In genomic region chr9:129813661-129814060, GRCh38 we compare ENCODE assay signal across 19 cellular contexts. TPM values are rescaled to one million over a fixed set of nuclear protein-coding genes. Genes with fewer than 3 reads are reported as not detected.
DNase-seq lines count a peak whose midpoint lies in the region; ATAC-seq, FAIRE-seq and TF ChIP-seq lines count a peak whose summit lies in the region.
"Had no signal": no experiment of that assay in that cellular context is flagged by ENCODE, and none has a peak within 500 bp of the region (broad histone marks: within the 10 kb centered on the region; RNA-seq: fewer than 3 reads in every experiment).

No MANE protein-coding gene starts in this region.

- TF ChIP-seq RAD21 in HepG2 (CRISPR knock-in tag; IDR thresholded peaks at IDR 0.05) = no peak

- H3K4me3 ChIP-seq in HepG2 (replicated peaks in 1 of 3; ENCODE audit: insufficient read depth in 1 of 3, low read depth in 2 of 3, low read length in 3 of 3) (no peak overlapping the region), right lobe of liver (no peak overlapping the region), lower lobe of right lung (no peak overlapping the region), foreskin fibroblast (ENCODE audit: low read depth in 1 of 2, low read length in 2 of 2) (no peak overlapping the region)
- H3K4me3 ChIP-seq: BLaER1 treated with 17β-estradiol and CSF1 and Interleukin-3, amounts not matched to agents 10 nM and 100 nM; SK-N-MC had no signal

- H3K4me1 ChIP-seq in HepG2 (ENCODE audit: insufficient read depth, low read length) (peaks cover 23% of the 10 kb centered on the region), right lobe of liver (peaks cover 0 to 19% (median 6%) of the 10 kb centered on the region in 4 donors), lower lobe of right lung (no peaks in the 10 kb centered on the region)

- TF ChIP-seq POLR2A in HepG2 (IDR thresholded peaks at IDR 0.05; ENCODE audit: insufficient read depth in 1 of 2, low read depth in 2 of 2, low read length in 2 of 2) (no peak), right lobe of liver (IDR thresholded peaks at IDR 0.05) (no peak)

- intact Hi-C loops in HepG2 (cut with micrococcal nuclease; ENCODE audit: unreplicated experiment) = no loop called here
- intact Hi-C loops in right lobe of liver (cut with DNase I) = no loop called here
- intact Hi-C loops in lower lobe of right lung (cut with DNase I) = no loop called here

- POLR2A ChIA-PET in HepG2 (lab: Yijun Ruan, JAX) = interaction anchor here (1.3 kb wide), 1 partner anchor 10 kb away, joined by 5 read pairs; no protein-coding TSS in a partner anchor

- TF ChIP-seq CTCF in HepG2 (CRISPR knock-in tag; IDR thresholded peaks at IDR 0.05) (no peak), right lobe of liver (IDR thresholded peaks at IDR 0.05) (no peak), lower lobe of right lung (IDR thresholded peaks at IDR 0.05) (no peak), foreskin fibroblast (IDR thresholded peaks at IDR 0.05; ENCODE audit: low read depth, low read length) (no peak), GM20000 (IDR thresholded peaks at IDR 0.05; ENCODE audit: extremely low read depth, missing control alignments) (no peak)

- no peak for FAIRE-seq in HepG2 (lab: Jason Lieb, UNC)
- FAIRE-seq: A204.1 had no signal

- no peaks in the 10 kb centered on the region for H3K27me3 ChIP-seq in HepG2 (ENCODE audit: control insufficient read depth in 1 of 2, insufficient read depth in 2 of 2, low read length in 2 of 2)
- H3K27me3 ChIP-seq in right lobe of liver = no peaks in the 10 kb centered on the region
- no peaks in the 10 kb centered on the region for H3K27me3 ChIP-seq in lower lobe of right lung (ENCODE audit: low read depth)
- H3K27me3 ChIP-seq: BLaER1 treated with 17β-estradiol and CSF1 and Interleukin-3, amounts not matched to agents 10 nM and 100 nM had no signal

- H3K36me3 ChIP-seq in HepG2 (replicated peaks in 1 of 2; ENCODE audit: control insufficient read depth in 1 of 2, insufficient read depth in 2 of 2, low read length in 2 of 2) (peaks cover 9 to 35% of the 10 kb centered on the region in 2 experiments; a peak in 4 of 5 replicates), right lobe of liver (peaks cover 0 to 34% (median 5%) of the 10 kb centered on the region in 4 donors), lower lobe of right lung (peaks cover 99% of the 10 kb centered on the region)

- CTCF ChIA-PET in HepG2 (lab: Yijun Ruan, JAX; ENCODE audit: low intra/inter-chr PET ratio, low total read pairs) = no interaction called here

- no peak overlapping the region for H2AFZ ChIP-seq in HepG2 (ENCODE audit: low read length)

- no peak overlapping the region for H3K9ac ChIP-seq in HepG2 (ENCODE audit: insufficient read depth, low read depth, low read length)

- TF ChIP-seq EP300 in HepG2 (IDR thresholded peaks at IDR 0.05; ENCODE audit: low read depth in 2 of 2, low read length in 2 of 2) = no peak
- TF ChIP-seq EP300 in HepG2 (CRISPR knock-in tag; IDR thresholded peaks at IDR 0.05; ENCODE audit: borderline replicate concordance) = no peak

- H3K4me2 ChIP-seq in HepG2 (ENCODE audit: low read depth, low read length) = no peak overlapping the region
- H3K4me2 ChIP-seq: BLaER1 treated with 17β-estradiol and CSF1 and Interleukin-3, amounts not matched to agents 10 nM and 100 nM had no signal

- no peaks in the 10 kb centered on the region for H3K79me2 ChIP-seq in HepG2 (ENCODE audit: insufficient read depth, low read length)

- H3K27ac ChIP-seq in HepG2 (ENCODE audit: extremely low read length, insufficient read depth, low read length) (no peak overlapping the region), right lobe of liver (no peak overlapping the region), lower lobe of right lung (no peak overlapping the region)
- H3K27ac ChIP-seq: BLaER1 treated with 17β-estradiol and CSF1 and Interleukin-3, amounts not matched to agents 10 nM and 100 nM; SK-N-MC had no signal

- TSS peak; percentile 36 for BruUV-seq in HepG2 (replicated peaks; lab: Mats Ljungman, UMichigan)

- WGBS in HepG2 (ENCODE audit: low lambda C conversion rate) = 99% methylated on average over 9 of the region's 9 CpGs
- 75% methylated on average over 8 of the region's 9 CpGs for WGBS in right lobe of liver (ENCODE audit: insufficient coverage, low coverage, low lambda C conversion rate, missing lambda C conversion rate)

- no peak for DNase-seq in HepG2 (ENCODE audit: low spot score)
- DNase-seq in right lobe of liver = no peak
- peak; percentile 44 for DNase-seq in astrocyte of the hippocampus (ENCODE audit: low read depth, low spot score)
- DNase-seq in lower lobe of right lung = peak; percentile 13
- no peak for DNase-seq in GOT3 (lab: John Stamatoyannopoulos, UW)
- DNase-seq in COLO829 (ENCODE audit: low spot score) = no peak
- DNase-seq in foreskin fibroblast = no peak
- DNase-seq in GM20000 (ENCODE audit: low spot score) = no peak
- DNase-seq: DMS153, H7, KG1, NCI-H1436, NCI-H2029 treated with DMSO at 0.1 percent for 48 hours, NCI-H2171 treated with DMSO at 0.1 percent for 48 hours, NCI-H82, Right ventricle myocardium superior had no signal

- H3K9me3 ChIP-seq in HepG2 (ENCODE audit: low read length) (no peaks in the 10 kb centered on the region), right lobe of liver (no peaks in the 10 kb centered on the region), lower lobe of right lung (no peaks in the 10 kb centered on the region)
- H3K9me3 ChIP-seq: BLaER1 treated with 17β-estradiol and CSF1 and Interleukin-3, amounts not matched to agents 10 nM and 100 nM had no signal

- ATAC-seq in HepG2 = no peak
- no peak for ATAC-seq in right lobe of liver
- ATAC-seq in lower lobe of right lung = no peak

- H4K20me1 ChIP-seq in HepG2 (ENCODE audit: insufficient read depth, low read length) = no peaks in the 10 kb centered on the region

- in situ Hi-C loops in HepG2 (cut with HindIII; ENCODE audit: extremely low pct_ligation_motif_present, low pct_unique_long_range_greater_than_20kb) = no loop called here

RNA-seq across cellular contexts. Expression of gene TOR1A, which starts 10.3 kb away (rescaled TPM):
- total RNA-seq in HepG2 (2016; rRNA removed; fragmentation: Illumina TruSeq; extraction: Trizol) (18.6 and 31.6 TPM in 2 replicates), right lobe of liver (10 to 100 TPM; 18.4 to 41.3 (median 23.0) TPM), lower lobe of right lung (34.6 TPM)
- 6.7 and 8.0 TPM in 2 replicates for total RNA-seq in HepG2 (2016; cell fraction: cytosol; rRNA removed; fragmentation: Illumina TruSeq; extraction: Trizol; ENCODE audit: low read depth)
- 19.9 and 29.3 TPM in 2 replicates for total RNA-seq in HepG2 (2016; cell fraction: insoluble cytoplasmic fraction; rRNA removed; fragmentation: Illumina TruSeq; extraction: Trizol)
- total RNA-seq in HepG2 (2016; cell fraction: membrane; rRNA removed; fragmentation: Illumina TruSeq; extraction: Trizol) = 15.5 and 16.3 TPM in 2 replicates
- 28.0 and 32.7 TPM in 2 replicates for total RNA-seq in HepG2 (2016; cell fraction: nucleus; rRNA removed; fragmentation: Illumina TruSeq; extraction: Trizol)
- 39.6 and 41.4 TPM in 2 replicates for polyA plus RNA-seq in HepG2 (2011; rRNA removed)
- 45.2 and 49.1 TPM in 2 replicates for polyA plus RNA-seq in HepG2 (2011; cell fraction: cytosol; rRNA removed)
- polyA plus RNA-seq in HepG2 (2011; cell fraction: nucleus; rRNA removed) = 18.7 and 22.3 TPM in 2 replicates
- 21.5 and 23.6 TPM in 2 replicates for polyA plus RNA-seq in HepG2 (2012)
- 6.1 and 7.7 TPM in 2 replicates for polyA plus RNA-seq in HepG2 (2016; cell fraction: cytosol; fragmentation: Illumina TruSeq; extraction: Trizol; ENCODE audit: low read depth)
- 22.1 and 24.0 TPM in 2 replicates for polyA plus RNA-seq in HepG2 (2016; cell fraction: insoluble cytoplasmic fraction; fragmentation: Illumina TruSeq; extraction: Trizol; ENCODE audit: low read depth)
- polyA plus RNA-seq in HepG2 (2016; cell fraction: membrane; fragmentation: Illumina TruSeq; extraction: Trizol; ENCODE audit: low read depth) = 12.0 and 13.6 TPM in 2 replicates
- 48.4 and 49.7 TPM in 2 replicates for polyA plus RNA-seq in HepG2 (2016; cell fraction: nucleus; fragmentation: Illumina TruSeq; extraction: Trizol; ENCODE audit: insufficient read depth, low read depth)
- polyA minus RNA-seq in HepG2 (2011; rRNA and poly(A)+ RNA removed; ENCODE audit: low replicate concordance) = 35.9 and 66.9 TPM in 2 replicates
- polyA minus RNA-seq in HepG2 (2011; cell fraction: cytosol; rRNA and poly(A)+ RNA removed) = 17.9 TPM in 2 replicates
- 23.1 and 23.7 TPM in 2 replicates for polyA minus RNA-seq in HepG2 (2011; cell fraction: nucleus; rRNA and poly(A)+ RNA removed)

RNA-seq across cellular contexts. Expression of gene TOR1B, which starts 10.7 kb away (rescaled TPM):
- total RNA-seq in HepG2 (2016; rRNA removed; fragmentation: Illumina TruSeq; extraction: Trizol) = 8.2 and 18.1 TPM in 2 replicates
- 1.8 and 2.1 TPM in 2 replicates for total RNA-seq in HepG2 (2016; cell fraction: cytosol; rRNA removed; fragmentation: Illumina TruSeq; extraction: Trizol; ENCODE audit: low read depth)
- total RNA-seq in HepG2 (2016; cell fraction: insoluble cytoplasmic fraction; rRNA removed; fragmentation: Illumina TruSeq; extraction: Trizol) = 8.2 and 16.7 TPM in 2 replicates
- total RNA-seq in HepG2 (2016; cell fraction: membrane; rRNA removed; fragmentation: Illumina TruSeq; extraction: Trizol) = 4.8 and 6.4 TPM in 2 replicates
- total RNA-seq in HepG2 (2016; cell fraction: nucleus; rRNA removed; fragmentation: Illumina TruSeq; extraction: Trizol) = 15.4 and 17.8 TPM in 2 replicates
- 21.3 and 22.8 TPM in 2 replicates for polyA plus RNA-seq in HepG2 (2011; rRNA removed)
- 18.4 and 25.0 TPM in 2 replicates for polyA plus RNA-seq in HepG2 (2011; cell fraction: cytosol; rRNA removed)
- 9.9 and 15.3 TPM in 2 replicates for polyA plus RNA-seq in HepG2 (2011; cell fraction: nucleus; rRNA removed)
- 12.4 and 18.5 TPM in 2 replicates for polyA plus RNA-seq in HepG2 (2012)
- 1.5 and 1.6 TPM in 2 replicates for polyA plus RNA-seq in HepG2 (2016; cell fraction: cytosol; fragmentation: Illumina TruSeq; extraction: Trizol; ENCODE audit: low read depth)
- polyA plus RNA-seq in HepG2 (2016; cell fraction: insoluble cytoplasmic fraction; fragmentation: Illumina TruSeq; extraction: Trizol; ENCODE audit: low read depth) = 6.6 and 8.2 TPM in 2 replicates
- 3.4 and 3.7 TPM in 2 replicates for polyA plus RNA-seq in HepG2 (2016; cell fraction: membrane; fragmentation: Illumina TruSeq; extraction: Trizol; ENCODE audit: low read depth)
- polyA plus RNA-seq in HepG2 (2016; cell fraction: nucleus; fragmentation: Illumina TruSeq; extraction: Trizol; ENCODE audit: insufficient read depth, low read depth) = 24.0 and 24.3 TPM in 2 replicates
- 18.9 and 43.4 TPM in 2 replicates for polyA minus RNA-seq in HepG2 (2011; rRNA and poly(A)+ RNA removed; ENCODE audit: low replicate concordance)
- polyA minus RNA-seq in HepG2 (2011; cell fraction: cytosol; rRNA and poly(A)+ RNA removed) = 11.5 and 13.4 TPM in 2 replicates
- 9.5 and 14.4 TPM in 2 replicates for polyA minus RNA-seq in HepG2 (2011; cell fraction: nucleus; rRNA and poly(A)+ RNA removed)
- total RNA-seq in right lobe of liver = 10 to 100 TPM; 16.1 to 30.7 (median 18.9) TPM
- 34.9 TPM for total RNA-seq in lower lobe of right lung

RNA-seq across cellular contexts. Expression of gene C9orf78, which starts 21.4 kb away (rescaled TPM):
- 35.5 and 49.0 TPM in 2 replicates for total RNA-seq in HepG2 (2016; rRNA removed; fragmentation: Illumina TruSeq; extraction: Trizol)
- total RNA-seq in HepG2 (2016; cell fraction: cytosol; rRNA removed; fragmentation: Illumina TruSeq; extraction: Trizol; ENCODE audit: low read depth) = 14.6 and 16.3 TPM in 2 replicates
- 37.6 and 59.4 TPM in 2 replicates for total RNA-seq in HepG2 (2016; cell fraction: insoluble cytoplasmic fraction; rRNA removed; fragmentation: Illumina TruSeq; extraction: Trizol)
- 28.0 and 28.1 TPM in 2 replicates for total RNA-seq in HepG2 (2016; cell fraction: membrane; rRNA removed; fragmentation: Illumina TruSeq; extraction: Trizol)
- 12.7 and 14.8 TPM in 2 replicates for total RNA-seq in HepG2 (2016; cell fraction: nucleus; rRNA removed; fragmentation: Illumina TruSeq; extraction: Trizol)
- 14.7 and 18.4 TPM in 2 replicates for polyA plus RNA-seq in HepG2 (2011; rRNA removed)
- polyA plus RNA-seq in HepG2 (2011; cell fraction: cytosol; rRNA removed) = 17.3 and 19.6 TPM in 2 replicates
- polyA plus RNA-seq in HepG2 (2011; cell fraction: nucleus; rRNA removed) = 3.1 and 4.7 TPM in 2 replicates
- polyA plus RNA-seq in HepG2 (2012) = 23.6 and 27.5 TPM in 2 replicates
- polyA plus RNA-seq in HepG2 (2016; cell fraction: cytosol; fragmentation: Illumina TruSeq; extraction: Trizol; ENCODE audit: low read depth) = 18.5 and 18.8 TPM in 2 replicates
- polyA plus RNA-seq in HepG2 (2016; cell fraction: insoluble cytoplasmic fraction; fragmentation: Illumina TruSeq; extraction: Trizol; ENCODE audit: low read depth) = 81.0 and 86.6 TPM in 2 replicates
- 30.0 and 32.0 TPM in 2 replicates for polyA plus RNA-seq in HepG2 (2016; cell fraction: membrane; fragmentation: Illumina TruSeq; extraction: Trizol; ENCODE audit: low read depth)
- 30.1 and 37.2 TPM in 2 replicates for polyA plus RNA-seq in HepG2 (2016; cell fraction: nucleus; fragmentation: Illumina TruSeq; extraction: Trizol; ENCODE audit: insufficient read depth, low read depth)
- 1.4 and 13.5 TPM in 2 replicates for polyA minus RNA-seq in HepG2 (2011; rRNA and poly(A)+ RNA removed; ENCODE audit: low replicate concordance)
- 8.1 and 10.6 TPM in 2 replicates for polyA minus RNA-seq in HepG2 (2011; cell fraction: cytosol; rRNA and poly(A)+ RNA removed)
- polyA minus RNA-seq in HepG2 (2011; cell fraction: nucleus; rRNA and poly(A)+ RNA removed) = 7.0 and 9.3 TPM in 2 replicates
- total RNA-seq in right lobe of liver = 10 to 100 TPM; 25.2 to 39.8 (median 33.5) TPM
- 42.0 TPM for total RNA-seq in lower lobe of right lung

RNA-seq across cellular contexts. Expression of gene USP20, which starts 21.6 kb away (rescaled TPM):
- total RNA-seq in HepG2 (2016; rRNA removed; fragmentation: Illumina TruSeq; extraction: Trizol) (2.9 and 4.4 TPM in 2 replicates), right lobe of liver (10 to 100 TPM in 4 of 6 experiments, 1 to 10 TPM in 2; 7.5 to 14.0 (median 10.8) TPM), lower lobe of right lung (27.0 TPM)
- 0.51 and 1.3 TPM in 2 replicates for total RNA-seq in HepG2 (2016; cell fraction: cytosol; rRNA removed; fragmentation: Illumina TruSeq; extraction: Trizol; ENCODE audit: low read depth)
- total RNA-seq in HepG2 (2016; cell fraction: insoluble cytoplasmic fraction; rRNA removed; fragmentation: Illumina TruSeq; extraction: Trizol) = 3.8 and 5.0 TPM in 2 replicates
- total RNA-seq in HepG2 (2016; cell fraction: membrane; rRNA removed; fragmentation: Illumina TruSeq; extraction: Trizol) = 1.9 and 2.3 TPM in 2 replicates
- 5.5 TPM in 2 replicates for total RNA-seq in HepG2 (2016; cell fraction: nucleus; rRNA removed; fragmentation: Illumina TruSeq; extraction: Trizol)
- 5.9 and 8.7 TPM in 2 replicates for polyA plus RNA-seq in HepG2 (2011; rRNA removed)
- 4.0 and 5.7 TPM in 2 replicates for polyA plus RNA-seq in HepG2 (2011; cell fraction: cytosol; rRNA removed)
- polyA plus RNA-seq in HepG2 (2011; cell fraction: nucleus; rRNA removed) = 64.1 and 76.1 TPM in 2 replicates
- polyA plus RNA-seq in HepG2 (2012) = 7.5 and 8.7 TPM in 2 replicates
- polyA plus RNA-seq in HepG2 (2016; cell fraction: cytosol; fragmentation: Illumina TruSeq; extraction: Trizol; ENCODE audit: low read depth) = 0.70 and 0.96 TPM in 2 replicates
- 2.6 and 3.2 TPM in 2 replicates for polyA plus RNA-seq in HepG2 (2016; cell fraction: insoluble cytoplasmic fraction; fragmentation: Illumina TruSeq; extraction: Trizol; ENCODE audit: low read depth)
- 1.4 and 1.5 TPM in 2 replicates for polyA plus RNA-seq in HepG2 (2016; cell fraction: membrane; fragmentation: Illumina TruSeq; extraction: Trizol; ENCODE audit: low read depth)
- 14.4 and 18.6 TPM in 2 replicates for polyA plus RNA-seq in HepG2 (2016; cell fraction: nucleus; fragmentation: Illumina TruSeq; extraction: Trizol; ENCODE audit: insufficient read depth, low read depth)
- polyA minus RNA-seq in HepG2 (2011; rRNA and poly(A)+ RNA removed; ENCODE audit: low replicate concordance) = 11.2 and 18.8 TPM in 2 replicates
- polyA minus RNA-seq in HepG2 (2011; cell fraction: cytosol; rRNA and poly(A)+ RNA removed) = 3.8 and 5.1 TPM in 2 replicates
- 8.5 and 10.2 TPM in 2 replicates for polyA minus RNA-seq in HepG2 (2011; cell fraction: nucleus; rRNA and poly(A)+ RNA removed)

Comparison
In these comparisons a context has a peak if more than half of its experiments do, and no peak if none do; other contexts are left out.
1. DNase-seq: peak in astrocyte of the hippocampus (single experiment) and lower lobe of right lung (single experiment); none in HepG2 (single experiment), right lobe of liver (0 of 3), GOT3 (single experiment), COLO829 (single experiment), foreskin fibroblast (0 of 2) and GM20000 (single experiment).